8 cellular contexts compared by ENCODE assay signal in the genomic region with DNA sequence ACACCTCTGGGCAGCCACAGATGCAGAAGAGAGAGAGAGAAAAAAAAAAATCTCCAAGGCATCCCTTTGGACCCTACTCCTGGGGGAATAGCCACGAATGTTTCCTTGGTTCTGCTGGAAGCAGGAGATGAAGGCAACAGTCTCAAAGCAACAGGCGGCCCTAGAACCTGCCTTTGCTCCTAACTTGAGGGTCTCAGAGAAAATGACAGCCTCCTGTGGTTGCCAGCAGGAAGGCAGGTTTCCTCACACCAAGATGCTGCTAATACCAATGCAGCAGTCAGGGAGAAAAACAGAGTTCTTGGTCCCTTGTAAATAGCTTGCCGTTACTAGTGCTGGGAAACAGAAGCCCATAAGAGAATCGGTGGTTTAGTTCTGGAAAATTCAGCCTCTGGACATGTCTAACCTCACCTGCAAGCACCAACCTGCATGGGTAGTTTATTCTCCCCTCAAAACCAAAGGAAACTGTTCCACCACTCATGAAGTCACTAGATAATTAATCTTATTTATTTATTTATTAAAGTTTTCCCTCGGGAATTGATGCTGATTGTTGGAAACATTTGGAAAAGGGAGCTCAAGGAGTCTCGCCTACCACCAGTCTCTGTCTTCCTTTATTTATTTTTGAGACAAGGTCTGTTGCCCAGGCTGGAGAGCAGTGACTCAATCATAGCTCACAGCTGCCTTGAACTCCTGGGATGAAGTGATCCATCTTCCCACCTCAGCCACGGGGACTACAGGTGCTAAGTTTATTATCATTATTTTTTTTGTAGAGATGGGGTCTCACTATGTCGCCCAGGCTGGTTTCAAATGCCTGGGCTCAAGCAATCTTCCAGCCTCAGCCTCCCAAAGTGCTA. TPM values are rescaled to one million over a fixed set of nuclear protein-coding genes. Genes with fewer than 3 reads are reported as not detected.
A peak's percentile ranks its signal among the peaks of the same experiment; 100 is the strongest.
DNase-seq lines count a peak whose midpoint lies in the region; ATAC-seq and TF ChIP-seq lines count a peak whose summit lies in the region.

No MANE protein-coding gene starts in this region.

- H3K4me3 ChIP-seq in Panc1 (ENCODE audit: low read depth in 2 of 2, low read length in 2 of 2) = peak overlapping the region; percentile 36 to 38; a peak in 3 of 4 replicates
- peak overlapping the region; percentile 29 for H3K4me3 ChIP-seq in fibroblast of mammary gland (ENCODE audit: control insufficient read depth, low read depth, low read length)
- H3K4me3 ChIP-seq in retinal pigment epithelial cell (ENCODE audit: low read length) = peak overlapping the region; percentile 47
- no peak overlapping the region; the same call in 1 of the 2 replicates for H3K4me3 ChIP-seq in SJCRH30

- H3K9me3 ChIP-seq in Panc1 (ENCODE audit: control insufficient read depth, insufficient read depth, low read depth, low read length) (no peaks in the 10 kb centered on the region), SJCRH30 (replicated peaks) (no peaks in the 10 kb centered on the region)

- H3K27ac ChIP-seq in Panc1 (ENCODE audit: low read length) (no peak overlapping the region), SJCRH30 (no peak overlapping the region)

- H3K27me3 ChIP-seq in Panc1 (ENCODE audit: control insufficient read depth, insufficient read depth, low read length) (peaks cover 12% of the 10 kb centered on the region), SJCRH30 (no peaks in the 10 kb centered on the region)

- 0 out of 2 replicates have a peak, but pooled peaks have one; percentile 42 for ATAC-seq in Panc1
- no peak for ATAC-seq in activated CD4-positive, CD25-positive, alpha-beta regulatory T cell treated with anti-CD3 and anti-CD28 coated beads, Interleukin-2, amount 50 U/mL, for 24 hours
- no peak for ATAC-seq in HG03378 (IDR thresholded peaks at IDR 0.05; ENCODE audit: unreplicated experiment)

- POLR2A ChIA-PET in Panc1 (lab: Charles Lee) = no interaction called here

- in situ Hi-C loops in GM13976 (cut with MboI; ENCODE audit: low sequenced_read_pairs, unreplicated experiment) = no loop called here
- in situ Hi-C loops in Panc1 (cut with HindIII; ENCODE audit: low pct_unique_long_range_greater_than_20kb, low sequenced_read_pairs) = no loop called here

- intact Hi-C loops in Panc1 (cut with micrococcal nuclease; ENCODE audit: unreplicated experiment) = no loop called here

- H3K36me3 ChIP-seq in Panc1 (ENCODE audit: control insufficient read depth, insufficient read depth, low read length) (no peaks in the 10 kb centered on the region), SJCRH30 (no peaks in the 10 kb centered on the region)

- DNase-seq in GM13976 (ENCODE audit: low spot score) (peak; percentile 36), Panc1 (ENCODE audit: low read depth, low spot score) (no peak), fibroblast of mammary gland (ENCODE audit: low read depth) (no peak), retinal pigment epithelial cell (ENCODE audit: low read depth) (no peak), SJCRH30 (no peak)
- no peak for DNase-seq in stimulated activated naive CD4-positive, alpha-beta T cell (lab: John Stamatoyannopoulos, UW)

- BruUV-seq in Panc1 (replicated peaks; lab: Mats Ljungman, UMichigan) = no TSS peak

- H3K4me1 ChIP-seq in Panc1 (ENCODE audit: control insufficient read depth, insufficient read depth, low read length) = no peaks in the 10 kb centered on the region
- H3K4me1 ChIP-seq in SJCRH30 = no peaks in the 10 kb centered on the region

- CTCF ChIA-PET in Panc1 (lab: Charles Lee) = interaction anchor here (0.6 kb wide), 1 partner anchor 83 kb away, joined by 13 read pairs; no protein-coding TSS in a partner anchor

- no peak for TF ChIP-seq CTCF in GM13976 (IDR thresholded peaks at IDR 0.05; ENCODE audit: borderline replicate concordance, control extremely low read depth, extremely low read depth, insufficient read depth, missing control alignments)
- no peak for TF ChIP-seq CTCF in Panc1 (IDR thresholded peaks at IDR 0.05)
- no peak for TF ChIP-seq CTCF in fibroblast of mammary gland (conservative IDR thresholded peaks at IDR 0.05; ENCODE audit: control insufficient read depth, insufficient read depth, low read depth, low read length)
- no peak for TF ChIP-seq CTCF in retinal pigment epithelial cell (conservative IDR thresholded peaks at IDR 0.05; ENCODE audit: low read depth, low read length)

RNA-seq across cellular contexts. Expression of a gene that starts 0.9 kb away (rescaled TPM):
- total RNA-seq in Panc1 (2021; ENCODE audit: unreplicated experiment) = 0.90 TPM
- polyA plus RNA-seq in Panc1 (2012; ENCODE audit: insufficient read length) = 1.1 TPM
- 3.8 and 4.4 TPM in 2 replicates for total RNA-seq in SJCRH30 (2014; rRNA removed; shearing (Covaris generic))
